In genomic region chr9:95771556-95772280, GRCh38 we compare ENCODE assay signal across 1 cellular context.
TF ChIP-seq lines count a peak whose summit lies in the region.

No MANE protein-coding gene starts in this region.

TF ChIP-seq in HepG2, 621 proteins besides CTCF, POLR2A, EP300 and RAD21 (continued from another document):
- TF ChIP-seq NFIC (IDR thresholded peaks at IDR 0.05; ENCODE audit: low read length) (peak; percentile 45; the same call in 1 of the 2 replicates), DMTF1 (CRISPR knock-in tag; IDR thresholded peaks at IDR 0.05) (no peak), FOXJ3 (CRISPR knock-in tag; IDR thresholded peaks at IDR 0.05; ENCODE audit: borderline replicate concordance) (peak; percentile 67; the same call in 1 of the 2 replicates), ZNF343 (CRISPR knock-in tag; IDR thresholded peaks at IDR 0.05) (peak; percentile 21; the same call in 1 of the 2 replicates), KAT2B (IDR thresholded peaks at IDR 0.05; ENCODE audit: borderline replicate concordance, low read depth, low read length) (no peak), SNAPC5 (CRISPR knock-in tag; IDR thresholded peaks at IDR 0.05; ENCODE audit: borderline replicate concordance) (0 out of 2 replicates have a peak, but pooled peaks have one; percentile 15), KDM5B (CRISPR knock-in tag; IDR thresholded peaks at IDR 0.05; ENCODE audit: borderline replicate concordance) (no peak; the same call in 1 of the 2 replicates), ZNF552 (CRISPR knock-in tag; IDR thresholded peaks at IDR 0.05; ENCODE audit: borderline replicate concordance) (peak; percentile 21; the same call in 1 of the 2 replicates), ZNF337 (CRISPR knock-in tag; IDR thresholded peaks at IDR 0.05; ENCODE audit: borderline replicate concordance, low read depth) (0 out of 2 replicates have a peak, but pooled peaks have one; percentile 18), ZNF83 (CRISPR knock-in tag; IDR thresholded peaks at IDR 0.05; ENCODE audit: borderline replicate concordance) (no peak), TAF1 (CRISPR knock-in tag; IDR thresholded peaks at IDR 0.05) (peak; percentile 59; the same call in 1 of the 2 replicates), KMT2B (CRISPR knock-in tag; IDR thresholded peaks at IDR 0.05) (peak; percentile 17; the same call in 1 of the 2 replicates), IKZF4 (CRISPR knock-in tag; IDR thresholded peaks at IDR 0.05; ENCODE audit: borderline replicate concordance, low read depth, not compliant biosample characterization) (no peak), HOXA3 (CRISPR knock-in tag; IDR thresholded peaks at IDR 0.05) (peak; percentile 76), ZNF777 (CRISPR knock-in tag; IDR thresholded peaks at IDR 0.05) (no peak), ZNF589 (CRISPR knock-in tag; conservative IDR thresholded peaks at IDR 0.05) (0 out of 2 replicates have a peak, but pooled peaks have one; percentile 40), RXRB (CRISPR knock-in tag; IDR thresholded peaks at IDR 0.05; ENCODE audit: borderline replicate concordance) (peak; percentile 58; the same call in 1 of the 2 replicates), BCL3 (CRISPR knock-in tag; IDR thresholded peaks at IDR 0.05) (no peak)
- TF ChIP-seq, protein P1, sequence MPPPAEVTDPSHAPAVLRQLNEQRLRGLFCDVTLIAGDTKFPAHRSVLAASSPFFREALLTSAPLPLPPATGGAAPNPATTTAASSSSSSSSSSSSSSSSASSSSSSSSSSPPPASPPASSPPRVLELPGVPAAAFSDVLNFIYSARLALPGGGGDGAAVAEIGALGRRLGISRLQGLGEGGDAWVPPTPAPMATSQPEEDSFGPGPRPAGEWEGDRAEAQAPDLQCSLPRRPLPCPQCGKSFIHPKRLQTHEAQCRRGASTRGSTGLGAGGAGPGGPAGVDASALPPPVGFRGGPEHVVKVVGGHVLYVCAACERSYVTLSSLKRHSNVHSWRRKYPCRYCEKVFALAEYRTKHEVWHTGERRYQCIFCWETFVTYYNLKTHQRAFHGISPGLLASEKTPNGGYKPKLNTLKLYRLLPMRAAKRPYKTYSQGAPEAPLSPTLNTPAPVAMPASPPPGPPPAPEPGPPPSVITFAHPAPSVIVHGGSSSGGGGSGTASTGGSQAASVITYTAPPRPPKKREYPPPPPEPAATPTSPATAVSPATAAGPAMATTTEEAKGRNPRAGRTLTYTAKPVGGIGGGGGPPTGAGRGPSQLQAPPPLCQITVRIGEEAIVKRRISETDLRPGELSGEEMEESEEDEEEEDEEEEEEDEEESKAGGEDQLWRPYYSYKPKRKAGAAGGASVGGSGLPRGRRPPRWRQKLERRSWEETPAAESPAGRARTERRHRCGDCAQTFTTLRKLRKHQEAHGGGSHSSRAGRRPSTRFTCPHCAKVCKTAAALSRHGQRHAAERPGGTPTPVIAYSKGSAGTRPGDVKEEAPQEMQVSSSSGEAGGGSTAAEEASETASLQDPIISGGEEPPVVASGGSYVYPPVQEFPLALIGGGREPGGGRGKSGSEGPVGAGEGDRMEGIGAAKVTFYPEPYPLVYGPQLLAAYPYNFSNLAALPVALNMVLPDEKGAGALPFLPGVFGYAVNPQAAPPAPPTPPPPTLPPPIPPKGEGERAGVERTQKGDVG (CRISPR knock-in tag; IDR thresholded peaks at IDR 0.05; ENCODE audit: borderline replicate concordance), result no peak
- TF ChIP-seq, protein P2, sequence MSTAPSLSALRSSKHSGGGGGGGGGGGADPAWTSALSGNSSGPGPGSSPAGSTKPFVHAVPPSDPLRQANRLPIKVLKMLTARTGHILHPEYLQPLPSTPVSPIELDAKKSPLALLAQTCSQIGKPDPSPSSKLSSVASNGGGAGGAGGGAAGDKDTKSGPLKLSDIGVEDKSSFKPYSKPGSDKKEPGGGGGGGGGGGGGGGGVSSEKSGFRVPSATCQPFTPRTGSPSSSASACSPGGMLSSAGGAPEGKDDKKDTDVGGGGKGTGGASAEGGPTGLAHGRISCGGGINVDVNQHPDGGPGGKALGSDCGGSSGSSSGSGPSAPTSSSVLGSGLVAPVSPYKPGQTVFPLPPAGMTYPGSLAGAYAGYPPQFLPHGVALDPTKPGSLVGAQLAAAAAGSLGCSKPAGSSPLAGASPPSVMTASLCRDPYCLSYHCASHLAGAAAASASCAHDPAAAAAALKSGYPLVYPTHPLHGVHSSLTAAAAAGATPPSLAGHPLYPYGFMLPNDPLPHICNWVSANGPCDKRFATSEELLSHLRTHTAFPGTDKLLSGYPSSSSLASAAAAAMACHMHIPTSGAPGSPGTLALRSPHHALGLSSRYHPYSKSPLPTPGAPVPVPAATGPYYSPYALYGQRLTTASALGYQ (CRISPR knock-in tag; IDR thresholded peaks at IDR 0.05), result no peak
- TF ChIP-seq, protein P3, sequence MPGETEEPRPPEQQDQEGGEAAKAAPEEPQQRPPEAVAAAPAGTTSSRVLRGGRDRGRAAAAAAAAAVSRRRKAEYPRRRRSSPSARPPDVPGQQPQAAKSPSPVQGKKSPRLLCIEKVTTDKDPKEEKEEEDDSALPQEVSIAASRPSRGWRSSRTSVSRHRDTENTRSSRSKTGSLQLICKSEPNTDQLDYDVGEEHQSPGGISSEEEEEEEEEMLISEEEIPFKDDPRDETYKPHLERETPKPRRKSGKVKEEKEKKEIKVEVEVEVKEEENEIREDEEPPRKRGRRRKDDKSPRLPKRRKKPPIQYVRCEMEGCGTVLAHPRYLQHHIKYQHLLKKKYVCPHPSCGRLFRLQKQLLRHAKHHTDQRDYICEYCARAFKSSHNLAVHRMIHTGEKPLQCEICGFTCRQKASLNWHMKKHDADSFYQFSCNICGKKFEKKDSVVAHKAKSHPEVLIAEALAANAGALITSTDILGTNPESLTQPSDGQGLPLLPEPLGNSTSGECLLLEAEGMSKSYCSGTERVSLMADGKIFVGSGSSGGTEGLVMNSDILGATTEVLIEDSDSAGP (CRISPR knock-in tag; IDR thresholded peaks at IDR 0.05; ENCODE audit: borderline replicate concordance), result 0 out of 2 replicates have a peak, but pooled peaks have one; percentile 65
- TF ChIP-seq, protein P4, sequence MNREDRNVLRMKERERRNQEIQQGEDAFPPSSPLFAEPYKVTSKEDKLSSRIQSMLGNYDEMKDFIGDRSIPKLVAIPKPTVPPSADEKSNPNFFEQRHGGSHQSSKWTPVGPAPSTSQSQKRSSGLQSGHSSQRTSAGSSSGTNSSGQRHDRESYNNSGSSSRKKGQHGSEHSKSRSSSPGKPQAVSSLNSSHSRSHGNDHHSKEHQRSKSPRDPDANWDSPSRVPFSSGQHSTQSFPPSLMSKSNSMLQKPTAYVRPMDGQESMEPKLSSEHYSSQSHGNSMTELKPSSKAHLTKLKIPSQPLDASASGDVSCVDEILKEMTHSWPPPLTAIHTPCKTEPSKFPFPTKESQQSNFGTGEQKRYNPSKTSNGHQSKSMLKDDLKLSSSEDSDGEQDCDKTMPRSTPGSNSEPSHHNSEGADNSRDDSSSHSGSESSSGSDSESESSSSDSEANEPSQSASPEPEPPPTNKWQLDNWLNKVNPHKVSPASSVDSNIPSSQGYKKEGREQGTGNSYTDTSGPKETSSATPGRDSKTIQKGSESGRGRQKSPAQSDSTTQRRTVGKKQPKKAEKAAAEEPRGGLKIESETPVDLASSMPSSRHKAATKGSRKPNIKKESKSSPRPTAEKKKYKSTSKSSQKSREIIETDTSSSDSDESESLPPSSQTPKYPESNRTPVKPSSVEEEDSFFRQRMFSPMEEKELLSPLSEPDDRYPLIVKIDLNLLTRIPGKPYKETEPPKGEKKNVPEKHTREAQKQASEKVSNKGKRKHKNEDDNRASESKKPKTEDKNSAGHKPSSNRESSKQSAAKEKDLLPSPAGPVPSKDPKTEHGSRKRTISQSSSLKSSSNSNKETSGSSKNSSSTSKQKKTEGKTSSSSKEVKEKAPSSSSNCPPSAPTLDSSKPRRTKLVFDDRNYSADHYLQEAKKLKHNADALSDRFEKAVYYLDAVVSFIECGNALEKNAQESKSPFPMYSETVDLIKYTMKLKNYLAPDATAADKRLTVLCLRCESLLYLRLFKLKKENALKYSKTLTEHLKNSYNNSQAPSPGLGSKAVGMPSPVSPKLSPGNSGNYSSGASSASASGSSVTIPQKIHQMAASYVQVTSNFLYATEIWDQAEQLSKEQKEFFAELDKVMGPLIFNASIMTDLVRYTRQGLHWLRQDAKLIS (CRISPR knock-in tag; IDR thresholded peaks at IDR 0.05), result peak; percentile 38; the same call in 1 of the 2 replicates
